16 cellular contexts compared by ENCODE assay signal in genomic region chr11:84790849-84791427, GRCh38.
"Had no signal": no experiment of that assay in that cellular context is flagged by ENCODE, and none has a peak within 500 bp of the region (broad histone marks: within the 10 kb centered on the region; RNA-seq: fewer than 3 reads in every experiment).

No MANE protein-coding gene starts in this region.

- H3K27ac ChIP-seq: coronary artery, hepatocyte, right atrium auricular region, sigmoid colon, skin epidermis had no signal

- H3K9me3 ChIP-seq: right atrium auricular region, sigmoid colon had no signal

- H3K27me3 ChIP-seq: hepatocyte, right atrium auricular region, sigmoid colon had no signal

- ATAC-seq: natural killer cell had no signal

- H3K4me3 ChIP-seq: coronary artery, hepatocyte, right atrium auricular region, sigmoid colon, skin epidermis had no signal

- H3K36me3 ChIP-seq: right atrium auricular region, sigmoid colon had no signal

- DNase-seq: effector CD4-positive, alpha-beta T cell; endodermal cell; erythroblast; foreskin melanocyte; head of caudate nucleus; kidney; natural killer cell; sigmoid colon; stimulated activated CD4-positive, alpha-beta T cell treated with anti-CD3 and anti-CD28 coated beads, Interleukin-2, amount 100 ng/mL, for 24 hours; stimulated activated CD4-positive, alpha-beta T cell treated with anti-CD3 and anti-CD28 coated beads, Interleukin-4, amount 100 ng/mL, for 4 hours; stimulated activated naive CD4-positive, alpha-beta T cell treated with Interleukin-2 at 50 U/mL for 16 hours; trophoblast cell had no signal

- H3K4me1 ChIP-seq: right atrium auricular region, sigmoid colon had no signal
